Comparison of ENCODE assay signal across 8 cellular contexts in the genomic region with DNA sequence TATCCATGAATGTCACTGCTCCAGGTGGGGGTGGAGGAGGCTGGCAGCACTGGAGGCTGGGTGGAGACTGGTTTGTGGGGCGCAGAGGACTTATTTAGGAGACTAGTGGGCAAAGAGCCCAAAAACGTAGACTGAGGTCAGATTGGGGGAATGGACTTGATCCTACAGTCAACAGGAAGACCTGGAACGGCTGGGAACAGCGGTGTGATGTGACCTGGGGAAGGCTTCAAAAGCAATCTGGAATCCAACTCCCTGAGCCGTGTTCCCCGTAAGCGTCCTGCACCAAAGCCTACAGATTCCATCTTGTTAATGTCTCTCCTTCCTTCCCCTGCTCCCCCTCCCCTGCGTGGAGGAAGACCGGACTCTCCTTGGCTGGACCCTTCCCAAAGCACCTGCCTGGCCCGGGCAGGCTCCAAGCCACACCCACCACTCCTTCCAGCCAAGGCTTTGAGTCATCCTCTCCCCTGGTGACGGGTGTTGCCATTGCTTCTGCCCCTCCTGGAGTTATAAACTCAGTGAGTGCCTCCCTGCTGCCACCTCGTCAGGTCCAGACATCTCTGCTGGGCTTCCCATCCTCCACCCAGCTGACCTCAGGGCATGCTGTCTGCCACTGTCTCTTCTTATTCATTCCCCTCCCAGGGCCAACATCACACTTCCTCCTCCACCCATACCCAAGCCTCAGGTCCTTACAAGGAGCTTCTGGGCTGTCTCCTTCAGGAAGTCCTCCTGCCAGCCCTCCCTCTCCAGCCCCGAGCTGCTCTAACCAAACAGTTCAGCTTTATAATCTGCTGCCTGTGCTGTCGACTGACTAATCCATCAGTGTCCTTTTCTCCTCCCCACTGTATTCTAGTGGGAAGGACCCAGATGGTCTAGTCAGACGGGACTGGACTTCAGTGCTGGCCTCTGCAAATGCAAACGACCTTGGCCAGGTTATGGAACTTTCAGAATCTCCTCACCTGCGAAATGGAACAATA.
DNase-seq lines count a peak whose midpoint lies in the region; ATAC-seq and TF ChIP-seq lines count a peak whose summit lies in the region.

No MANE protein-coding gene starts in this region.

- H3K27me3 Mint-ChIP-seq in T-helper 2 cell treated with Interferon-gamma antibody and Interleukin-4, amounts not matched to agents 5 μg/mL and 100 μg/mL, for 36 hours (ENCODE audit: low read depth): peaks cover 19% of the 10 kb centered on the region

- H3K4me3 Mint-ChIP-seq in T-helper 2 cell treated with Interferon-gamma antibody and Interleukin-4, amounts not matched to agents 5 μg/mL and 100 μg/mL, for 36 hours: peak overlapping the region; percentile 69

- peak overlapping the region; percentile 96 for H3K27ac ChIP-seq in caudate nucleus (ENCODE audit: low read depth, low read length)

- peak; percentile 76 for DNase-seq in DMS53 treated with DMSO at 0.1 percent for 48 hours (lab: John Stamatoyannopoulos, UW; ENCODE audit: unreplicated experiment)
- peak; percentile 98 for DNase-seq in LNCaP clone FGC (ENCODE audit: low read depth)
- DNase-seq in T-helper 2 cell treated with Interferon-gamma antibody and Interleukin-4, amounts not matched to agents 5 μg/mL and 100 μg/mL, for 36 hours (ENCODE audit: low spot score): peak; percentile 37
- DNase-seq in caudate nucleus (lab: John Stamatoyannopoulos, UW): peak in 7 of 61 donors; percentile 18 to 69 (median 33)
- peak; percentile 98 for DNase-seq in islet precursor cell
- peak; percentile 33 for DNase-seq in stimulated activated CD4-positive, alpha-beta T cell treated with anti-CD3 and anti-CD28 coated beads, Interleukin-4, amount 100 ng/mL, for 1 hour
- DNase-seq in NCI-H526 treated with DMSO at 0.1 percent for 48 hours (lab: John Stamatoyannopoulos, UW): no peak

- H3K27ac Mint-ChIP-seq in T-helper 2 cell treated with Interferon-gamma antibody and Interleukin-4, amounts not matched to agents 5 μg/mL and 100 μg/mL, for 36 hours: peak overlapping the region; percentile 69

- no peak for TF ChIP-seq CTCF in LNCaP clone FGC (IDR thresholded peaks at IDR 0.05; ENCODE audit: control insufficient read depth, extremely low read depth, insufficient read depth)

- H3K4me1 Mint-ChIP-seq in T-helper 2 cell treated with Interferon-gamma antibody and Interleukin-4, amounts not matched to agents 5 μg/mL and 100 μg/mL, for 36 hours (ENCODE audit: low read depth): peaks cover 37% of the 10 kb centered on the region

- peak overlapping the region; percentile 10; the same call in 1 of the 2 replicates for H3K4me3 ChIP-seq in LNCaP clone FGC (ENCODE audit: low read depth, low read length)

- H3K9me3 Mint-ChIP-seq in T-helper 2 cell treated with Interferon-gamma antibody and Interleukin-4, amounts not matched to agents 5 μg/mL and 100 μg/mL, for 36 hours: no peaks in the 10 kb centered on the region

- ATAC-seq in HG02973 (IDR thresholded peaks at IDR 0.05; ENCODE audit: unreplicated experiment): no peak

- H3K36me3 Mint-ChIP-seq in T-helper 2 cell treated with Interferon-gamma antibody and Interleukin-4, amounts not matched to agents 5 μg/mL and 100 μg/mL, for 36 hours (ENCODE audit: low read depth): peaks cover 10% of the 10 kb centered on the region
